6 cellular contexts compared by ENCODE assay signal in genomic region chr5:166916021-166916420, GRCh38.
"Had no signal": no experiment of that assay in that cellular context is flagged by ENCODE, and none has a peak within 500 bp of the region (broad histone marks: within the 10 kb centered on the region; RNA-seq: fewer than 3 reads in every experiment).

No MANE protein-coding gene starts in this region.

- H3K27ac ChIP-seq: GM23248 had no signal

- DNase-seq: GM23248, GOT3, H7, H9, HCEC 1CT, HFFc6 had no signal
